7 cellular contexts compared by ENCODE assay signal in genomic region chr1:23562138-23562819, GRCh38. TPM values are rescaled to one million over a fixed set of nuclear protein-coding genes. Genes with fewer than 3 reads are reported as not detected.
DNase-seq lines count a peak whose midpoint lies in the region; ATAC-seq and TF ChIP-seq lines count a peak whose summit lies in the region.

No MANE protein-coding gene starts in this region.

- ATAC-seq in left lung (peak; percentile 69), HG03097 (IDR thresholded peaks at IDR 0.05; ENCODE audit: low FRiP score, unreplicated experiment) (no peak)

- peaks cover 22% of the 10 kb centered on the region for H3K36me3 Mint-ChIP-seq in dendritic cell treated with granulocyte-macrophage colony-stimulating factor and Interleukin-4, amounts not matched to agents 40 ng/mL and 50 ng/mL, for 4 days (ENCODE audit: low read depth)

- peaks cover 0 to 44% of the 10 kb centered on the region in 2 donors for H3K27me3 ChIP-seq in left lung

- intact Hi-C loops in dendritic cell treated with granulocyte-macrophage colony-stimulating factor and Interleukin-4, amounts not matched to agents 40 ng/mL and 50 ng/mL, for 4 days (cut with micrococcal nuclease), result no loop called here
- intact Hi-C loops in left lung (cut with DNase I), result no loop called here

- H3K9me3 Mint-ChIP-seq in dendritic cell treated with granulocyte-macrophage colony-stimulating factor and Interleukin-4, amounts not matched to agents 40 ng/mL and 50 ng/mL, for 4 days, result no peaks in the 10 kb centered on the region

- peak overlapping the region; percentile 95 to 96 for H3K27ac ChIP-seq in left lung

- peaks cover 82% of the 10 kb centered on the region for H3K4me1 Mint-ChIP-seq in dendritic cell treated with granulocyte-macrophage colony-stimulating factor and Interleukin-4, amounts not matched to agents 40 ng/mL and 50 ng/mL, for 4 days (ENCODE audit: low read depth)

- H3K4me3 Mint-ChIP-seq in dendritic cell treated with granulocyte-macrophage colony-stimulating factor and Interleukin-4, amounts not matched to agents 40 ng/mL and 50 ng/mL, for 4 days, result peak overlapping the region; percentile 56

- no peak overlapping the region for H3K4me3 ChIP-seq in left lung

- H3K27ac Mint-ChIP-seq in dendritic cell treated with granulocyte-macrophage colony-stimulating factor and Interleukin-4, amounts not matched to agents 40 ng/mL and 50 ng/mL, for 4 days, result peak overlapping the region; percentile 97

- DNase-seq in ELF-1 (ENCODE audit: low read depth, low spot score) (peak; percentile 98), NAMALWA (ENCODE audit: low spot score) (peak; percentile 97), SHP77 treated with DMSO at 0.1 percent for 48 hours (lab: John Stamatoyannopoulos, UW) (peak; percentile 91), left lung (peak; percentile 95)
- peak; percentile 48 for DNase-seq in stimulated activated CD8-positive, alpha-beta memory T cell treated with anti-CD3 and anti-CD28 coated beads, Interleukin-4, amount 100 ng/mL, for 48 hours

- no peaks in the 10 kb centered on the region for H3K9me3 ChIP-seq in left lung

- peaks cover 0 to 3% of the 10 kb centered on the region in 2 donors for H3K36me3 ChIP-seq in left lung

- H3K27me3 Mint-ChIP-seq in dendritic cell treated with granulocyte-macrophage colony-stimulating factor and Interleukin-4, amounts not matched to agents 40 ng/mL and 50 ng/mL, for 4 days, result peaks cover 38% of the 10 kb centered on the region

- peaks cover 40 to 67% of the 10 kb centered on the region in 2 donors for H3K4me1 ChIP-seq in left lung

- no peak for TF ChIP-seq CTCF in left lung (IDR thresholded peaks at IDR 0.05)

RNA-seq across cellular contexts. Expression of gene ID3, which starts 3.0 kb away (rescaled TPM):
- total RNA-seq in left lung, result 100 to 1,000 TPM; 125 to 129 TPM

RNA-seq across cellular contexts. Expression of gene E2F2, which starts 31.2 kb away (rescaled TPM):
- total RNA-seq in left lung, result 1 to 10 TPM; 3.2 to 4.3 TPM

Comparison
In these comparisons a context has a peak if more than half of its experiments do, and no peak if none do; other contexts are left out.
1. DNase-seq: peak in every context shown above with its lines; median percentile 98 in ELF-1; 97 in NAMALWA; 95 in left lung; 91 in SHP77 treated with DMSO at 0.1 percent for 48 hours; 48 in stimulated activated CD8-positive, alpha-beta memory T cell treated with anti-CD3 and anti-CD28 coated beads, Interleukin-4, amount 100 ng/mL, for 48 hours.